8 cellular contexts compared by ENCODE assay signal in genomic region chr6:3227363-3228045, GRCh38. TPM values are rescaled to one million over a fixed set of nuclear protein-coding genes. Genes with fewer than 3 reads are reported as not detected.
DNase-seq lines count a peak whose midpoint lies in the region; ATAC-seq lines count a peak whose summit lies in the region.

TSS of gene TUBB2B (minus strand) at chr6:3227653. CDS start at chr6:3227543, 110 bp downstream.

- no peaks in the 10 kb centered on the region for H3K27me3 ChIP-seq in right cardiac atrium (ENCODE audit: control insufficient read depth, insufficient read depth)

- H3K9me3 ChIP-seq in right cardiac atrium (ENCODE audit: control insufficient read depth, low read length), result no peaks in the 10 kb centered on the region

- ATAC-seq in right cardiac atrium (peak; percentile 58 to 63), HG03565 (IDR thresholded peaks at IDR 0.05; ENCODE audit: unreplicated experiment) (no peak)

- 1% methylated on average over 66 of the region's 66 CpGs for WGBS in right cardiac atrium

- no peak within 1 kb of the TSS for H3K27ac ChIP-seq in right cardiac atrium (ENCODE audit: low read length)

- H3K4me3 ChIP-seq in right cardiac atrium (ENCODE audit: low read length), result peak within 1 kb of the TSS; percentile 48

- DNase-seq in T-helper 1 cell, result no peak
- peak; percentile 91 to 97 for DNase-seq in NCI-H1930 (lab: John Stamatoyannopoulos, UW)
- no peak for DNase-seq in activated T-helper 2 cell treated with anti-CD3 and anti-CD28 coated beads, Interferon-gamma antibody, Interleukin-2, Interleukin-4, amounts not matched to agents 10 μg/mL and 5 μg/mL and 100 μg/mL, durations not matched to agents 14 hours and 24 hours and 36 hours (ENCODE audit: low spot score)
- peak; percentile 51 to 81 (median 69) for DNase-seq in right cardiac atrium
- no peak for DNase-seq in renal cortical epithelial cell (ENCODE audit: low read depth)
- DNase-seq in MV-4-11 (lab: John Stamatoyannopoulos, UW), result no peak

- intact Hi-C loops in activated T-helper 2 cell treated with anti-CD3 and anti-CD28 coated beads, Interferon-gamma antibody, Interleukin-2, Interleukin-4, amounts not matched to agents 10 μg/mL and 5 μg/mL and 100 μg/mL, durations not matched to agents 14 hours and 24 hours and 36 hours (cut with micrococcal nuclease), result loop anchor here (2.0 kb wide), 1 partner anchor 67 kb away; no protein-coding TSS in a partner anchor
- intact Hi-C loops in right cardiac atrium (cut with DNase I), result no loop called here

- H3K27me3 Mint-ChIP-seq in T-helper 1 cell treated with Interleukin-12 subunit alpha and Interleukin-12 subunit beta and Interleukin-4 antibody, amounts not matched to agents 30 μg/mL and 1 μg/mL, for 36 hours (ENCODE audit: low read depth), result peaks cover 81% of the 10 kb centered on the region
- peaks cover 72% of the 10 kb centered on the region for H3K27me3 Mint-ChIP-seq in activated T-helper 2 cell treated with anti-CD3 and anti-CD28 coated beads, Interferon-gamma antibody, Interleukin-2, Interleukin-4, amounts not matched to agents 10 μg/mL and 5 μg/mL and 100 μg/mL, durations not matched to agents 14 hours and 24 hours and 36 hours (ENCODE audit: low read depth)

- no peaks in the 10 kb centered on the region for H3K9me3 Mint-ChIP-seq in T-helper 1 cell treated with Interleukin-12 subunit alpha and Interleukin-12 subunit beta and Interleukin-4 antibody, amounts not matched to agents 30 μg/mL and 1 μg/mL, for 36 hours
- H3K9me3 Mint-ChIP-seq in activated T-helper 2 cell treated with anti-CD3 and anti-CD28 coated beads, Interferon-gamma antibody, Interleukin-2, Interleukin-4, amounts not matched to agents 10 μg/mL and 5 μg/mL and 100 μg/mL, durations not matched to agents 14 hours and 24 hours and 36 hours, result no peaks in the 10 kb centered on the region

- no peak within 1 kb of the TSS for H3K27ac Mint-ChIP-seq in T-helper 1 cell treated with Interleukin-12 subunit alpha and Interleukin-12 subunit beta and Interleukin-4 antibody, amounts not matched to agents 30 μg/mL and 1 μg/mL, for 36 hours
- H3K27ac Mint-ChIP-seq in activated T-helper 2 cell treated with anti-CD3 and anti-CD28 coated beads, Interferon-gamma antibody, Interleukin-2, Interleukin-4, amounts not matched to agents 10 μg/mL and 5 μg/mL and 100 μg/mL, durations not matched to agents 14 hours and 24 hours and 36 hours, result peak within 1 kb of the TSS; percentile 58

- H3K4me3 Mint-ChIP-seq in T-helper 1 cell treated with Interleukin-12 subunit alpha and Interleukin-12 subunit beta and Interleukin-4 antibody, amounts not matched to agents 30 μg/mL and 1 μg/mL, for 36 hours, result peak within 1 kb of the TSS; percentile 68
- H3K4me3 Mint-ChIP-seq in activated T-helper 2 cell treated with anti-CD3 and anti-CD28 coated beads, Interferon-gamma antibody, Interleukin-2, Interleukin-4, amounts not matched to agents 10 μg/mL and 5 μg/mL and 100 μg/mL, durations not matched to agents 14 hours and 24 hours and 36 hours (ENCODE audit: low read depth), result peak within 1 kb of the TSS; percentile 77

- H3K4me1 Mint-ChIP-seq in T-helper 1 cell treated with Interleukin-12 subunit alpha and Interleukin-12 subunit beta and Interleukin-4 antibody, amounts not matched to agents 30 μg/mL and 1 μg/mL, for 36 hours (ENCODE audit: low read depth), result peaks cover 25% of the 10 kb centered on the region
- peaks cover 29% of the 10 kb centered on the region for H3K4me1 Mint-ChIP-seq in activated T-helper 2 cell treated with anti-CD3 and anti-CD28 coated beads, Interferon-gamma antibody, Interleukin-2, Interleukin-4, amounts not matched to agents 10 μg/mL and 5 μg/mL and 100 μg/mL, durations not matched to agents 14 hours and 24 hours and 36 hours (ENCODE audit: low read depth)

- H3K36me3 Mint-ChIP-seq in T-helper 1 cell treated with Interleukin-12 subunit alpha and Interleukin-12 subunit beta and Interleukin-4 antibody, amounts not matched to agents 30 μg/mL and 1 μg/mL, for 36 hours (ENCODE audit: low read depth), result no peaks in the 10 kb centered on the region
- peaks cover 3% of the 10 kb centered on the region for H3K36me3 Mint-ChIP-seq in activated T-helper 2 cell treated with anti-CD3 and anti-CD28 coated beads, Interferon-gamma antibody, Interleukin-2, Interleukin-4, amounts not matched to agents 10 μg/mL and 5 μg/mL and 100 μg/mL, durations not matched to agents 14 hours and 24 hours and 36 hours (ENCODE audit: low read depth)

- peaks cover 6% of the 10 kb centered on the region for H3K4me1 ChIP-seq in right cardiac atrium (ENCODE audit: control insufficient read depth, insufficient read depth, low read length)

RNA-seq across cellular contexts. Expression of gene TUBB2B, which starts in this region (rescaled TPM):
- total RNA-seq in activated T-helper 2 cell treated with anti-CD3 and anti-CD28 coated beads, Interferon-gamma antibody, Interleukin-2, Interleukin-4, amounts not matched to agents 10 μg/mL and 5 μg/mL and 100 μg/mL, durations not matched to agents 14 hours and 24 hours and 36 hours, result 0.41 and 0.60 TPM in 2 replicates
- total RNA-seq in right cardiac atrium (1 to 10 TPM; 1.4 to 3.2 (median 1.8) TPM), renal cortical epithelial cell (21.6 and 53.5 TPM in 2 replicates)
- polyA plus RNA-seq in right cardiac atrium, result 4.7 TPM

Comparison
In these comparisons a context has a peak if more than half of its experiments do, and no peak if none do; other contexts are left out.
1. DNase-seq: peak in NCI-H1930 (2 of 2) and right cardiac atrium (3 of 3); none in T-helper 1 cell (0 of 5), activated T-helper 2 cell treated with anti-CD3 and anti-CD28 coated beads, Interferon-gamma antibody, Interleukin-2, Interleukin-4, amounts not matched to agents 10 μg/mL and 5 μg/mL and 100 μg/mL, durations not matched to agents 14 hours and 24 hours and 36 hours (single experiment), renal cortical epithelial cell (single experiment) and MV-4-11 (single experiment).